ENCODE assay signal across 22 cellular contexts in genomic region chr2:236055471-236055870, GRCh38.
"Had no signal": no experiment of that assay in that cellular context is flagged by ENCODE, and none has a peak within 500 bp of the region (broad histone marks: within the 10 kb centered on the region; RNA-seq: fewer than 3 reads in every experiment).

No MANE protein-coding gene starts in this region.

- H3K27me3 ChIP-seq: SJSA1 had no signal

- H3K4me1 ChIP-seq: SJSA1 had no signal

- H3K27ac ChIP-seq: SJSA1, WERI-Rb-1 had no signal

- H3K4me3 ChIP-seq: SJSA1 had no signal

- ATAC-seq: activated CD4-positive, alpha-beta T cell treated with anti-CD3 and anti-CD28 coated beads for 36 hours; activated T-helper 17 cell treated with anti-CD3 and anti-CD28 coated beads, Interleukin-2, amount 50 U/mL, for 72 hours; T-helper 17 cell had no signal

- H3K27ac Mint-ChIP-seq: activated CD4-positive, alpha-beta memory T cell treated with anti-CD3 and anti-CD28 coated beads, Interleukin-2, amount 10 ng/mL, durations not matched to agents 7 days and 5 days; activated CD4-positive, alpha-beta T cell treated with anti-CD3 and anti-CD28 coated beads for 36 hours; activated naive CD4-positive, alpha-beta T cell treated with anti-CD3 and anti-CD28 coated beads for 36 hours; activated naive CD8-positive, alpha-beta T cell; activated T-helper 17 cell treated with anti-CD3 and anti-CD28 coated beads, Interleukin-2, amount 50 U/mL, for 72 hours; T-helper 17 cell had no signal

- H3K4me3 Mint-ChIP-seq: activated CD4-positive, alpha-beta memory T cell treated with anti-CD3 and anti-CD28 coated beads, Interleukin-2, amount 10 ng/mL, durations not matched to agents 7 days and 5 days; activated CD4-positive, alpha-beta T cell treated with anti-CD3 and anti-CD28 coated beads for 36 hours; activated naive CD4-positive, alpha-beta T cell treated with anti-CD3 and anti-CD28 coated beads for 36 hours; activated naive CD8-positive, alpha-beta T cell; activated T-helper 17 cell treated with anti-CD3 and anti-CD28 coated beads, Interleukin-2, amount 50 U/mL, for 72 hours; T-helper 17 cell had no signal

- DNase-seq: activated CD4-positive, alpha-beta memory T cell treated with anti-CD3 and anti-CD28 coated beads, Interleukin-2, amount 10 ng/mL, durations not matched to agents 7 days and 5 days; activated CD4-positive, alpha-beta T cell treated with anti-CD3 and anti-CD28 coated beads for 36 hours; activated CD4-positive, alpha-beta T cell treated with anti-CD3 and anti-CD28 coated beads, Interleukin-2, amount 50 U/mL, for 1 hour; activated gamma-delta T cell; activated naive CD4-positive, alpha-beta T cell treated with anti-CD3 and anti-CD28 coated beads for 36 hours; activated T-cell treated with anti-CD3 and anti-CD28 coated beads for 4 hours; activated T-cell treated with anti-CD3 and anti-CD28 coated beads, Interleukin-2, amount 50 U/mL, for 48 hours; IMR-90; Kasumi-1; KBM-7; NCI-H1092; NCI-H1694; NCI-H2081; NCI-H510A treated with DMSO at 0.1 percent for 48 hours; NCI-H69; SHP77; T-helper 17 cell; T-helper 9 cell; WERI-Rb-1 had no signal

- H3K4me1 Mint-ChIP-seq: activated CD4-positive, alpha-beta memory T cell treated with anti-CD3 and anti-CD28 coated beads, Interleukin-2, amount 10 ng/mL, durations not matched to agents 7 days and 5 days; T-helper 17 cell had no signal

- H3K36me3 Mint-ChIP-seq: activated naive CD8-positive, alpha-beta T cell had no signal
